Comparison of ENCODE assay signal across 27 cellular contexts in the genomic region with DNA sequence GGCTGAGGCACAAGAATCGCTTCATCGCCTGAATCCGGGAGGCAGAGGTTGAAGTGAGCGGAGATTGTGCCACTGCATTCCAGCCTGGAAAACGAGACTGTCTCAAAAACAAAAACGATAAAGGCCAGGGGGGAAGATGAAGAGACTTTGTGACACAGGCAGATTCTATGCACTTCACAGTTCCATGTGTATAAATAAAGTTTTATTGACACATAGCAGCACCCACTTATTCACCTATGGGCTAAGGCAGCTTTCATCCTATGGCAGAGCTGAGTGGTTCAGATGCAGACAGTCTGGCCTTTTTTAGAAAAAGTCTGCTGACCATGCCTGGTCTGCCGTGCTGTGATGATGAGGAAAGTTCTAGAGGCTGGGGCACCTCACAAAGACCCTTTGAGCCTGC.
"Had no signal": no experiment of that assay in that cellular context is flagged by ENCODE, and none has a peak within 500 bp of the region (broad histone marks: within the 10 kb centered on the region; RNA-seq: fewer than 3 reads in every experiment).

No MANE protein-coding gene starts in this region.

- H3K4me1 ChIP-seq: parathyroid adenoma had no signal

- H3K9ac ChIP-seq: parathyroid adenoma had no signal

- H3K27me3 Mint-ChIP-seq: naive thymus-derived CD8-positive, alpha-beta T cell; progenitor cell of endocrine pancreas had no signal

- H3K4me3 Mint-ChIP-seq: endodermal cell; naive thymus-derived CD8-positive, alpha-beta T cell; nephron progenitor cell had no signal

- H3K36me3 ChIP-seq: lower lobe of right lung had no signal

- H3K9me3 Mint-ChIP-seq: endodermal cell; naive thymus-derived CD8-positive, alpha-beta T cell; nephron progenitor cell had no signal

- DNase-seq: cerebellar nuclear complex; dorsolateral prefrontal cortex; effector CD8-positive, alpha-beta T cell; endodermal cell; foreskin melanocyte; left ventricle myocardium superior; lower lobe of right lung; naive thymus-derived CD8-positive, alpha-beta T cell; nephron progenitor cell; stimulated activated CD4-positive, alpha-beta T cell treated with anti-CD3 and anti-CD28 coated beads, Interleukin-12 subunit alpha, Interleukin-12 subunit beta, amount 100 ng/mL, for 4 hours; stimulated activated CD4-positive, alpha-beta T cell treated with anti-CD3 and anti-CD28 coated beads, Interleukin-1b, Interleukin-23, amount 100 ng/mL, for 48 hours; stimulated activated CD4-positive, alpha-beta T cell treated with anti-CD3 and anti-CD28 coated beads, Interleukin-4, amount 100 ng/mL, for 1 hour; stimulated activated CD8-positive, alpha-beta memory T cell treated with anti-CD3 and anti-CD28 coated beads, Interleukin-4, amount 100 ng/mL, for 48 hours; stimulated activated naive CD4-positive, alpha-beta T cell treated with Interleukin-2 at 50 U/mL for 16 hours; stomach; tibial artery had no signal

- FAIRE-seq: colon, keratinocyte, urothelium cell line had no signal

- H3K4me3 ChIP-seq: dorsolateral prefrontal cortex, lower lobe of right lung, smooth muscle cell, stomach, tibial artery, upper lobe of left lung had no signal

- H3K27ac Mint-ChIP-seq: endodermal cell; naive thymus-derived CD8-positive, alpha-beta T cell; nephron progenitor cell; progenitor cell of endocrine pancreas had no signal

- H2AFZ ChIP-seq: parathyroid adenoma had no signal

- H3K4me2 ChIP-seq: smooth muscle cell had no signal

- H3K9me3 ChIP-seq: lower lobe of right lung, neutrophil, stomach, tibial artery, upper lobe of left lung had no signal

- H3K27me3 ChIP-seq: dorsolateral prefrontal cortex, neutrophil, stomach, tibial artery, upper lobe of left lung had no signal

- ATAC-seq: esophagus mucosa; left ventricle myocardium superior; lower lobe of right lung; naive thymus-derived CD8-positive, alpha-beta T cell; sciatic nerve had no signal

- H3K27ac ChIP-seq: dorsolateral prefrontal cortex, epithelial cell of prostate, lower lobe of right lung, neutrophil, parathyroid adenoma, stomach, tibial artery, upper lobe of left lung had no signal
